Comparison of ENCODE assay signal across 1 cellular context in the genomic region with DNA sequence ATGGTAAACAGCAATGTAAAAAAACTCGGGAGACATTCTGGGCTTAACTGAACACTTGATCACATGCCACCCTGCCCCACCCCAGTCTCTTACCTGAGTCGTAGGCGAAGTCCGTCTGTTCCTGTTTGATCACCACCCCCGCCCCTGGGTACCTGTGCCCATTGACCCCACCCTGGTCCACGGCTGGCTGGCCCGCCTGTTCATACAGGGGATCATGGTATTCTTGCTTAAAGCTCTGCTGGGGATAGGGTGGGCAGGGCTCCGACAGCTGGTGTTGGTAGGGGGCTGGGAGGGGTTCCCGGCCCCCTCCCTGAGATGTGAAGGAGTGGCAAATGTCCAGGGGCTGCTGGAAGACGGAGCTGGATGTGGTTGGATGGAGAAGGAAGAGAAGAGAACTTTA.
TF ChIP-seq lines count a peak whose summit lies in the region.

No MANE protein-coding gene starts in this region.

TF ChIP-seq in GM23338, 12 proteins besides CTCF, POLR2A, EP300 and RAD21 (continued from another document):
- TF ChIP-seq JUNB (IDR thresholded peaks at IDR 0.05; ENCODE audit: unreplicated experiment) (no peak), NANOG (IDR thresholded peaks at IDR 0.05; ENCODE audit: borderline replicate concordance) (no peak)
